Comparison of ENCODE assay signal across 8 cellular contexts in the genomic region with DNA sequence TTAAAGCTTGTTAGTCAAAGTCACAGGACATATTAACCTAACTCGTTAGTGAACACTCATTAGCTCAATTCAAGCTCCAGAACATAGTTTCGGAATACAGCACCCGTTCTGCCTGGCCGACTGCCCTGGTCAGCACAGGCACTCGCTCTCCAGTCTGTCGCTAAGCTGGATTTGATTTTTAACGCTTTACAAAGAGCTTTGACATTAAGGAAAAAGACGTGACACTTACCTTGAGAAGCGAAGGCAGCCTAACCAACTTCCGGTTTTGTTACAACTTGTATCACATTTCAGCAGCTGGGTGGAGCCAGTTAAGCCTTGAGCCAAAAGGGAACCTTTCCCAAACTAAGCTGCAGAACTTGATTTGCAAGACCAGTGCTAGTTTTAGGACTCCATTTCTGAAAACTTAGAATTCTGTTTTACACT. TPM values are rescaled to one million over a fixed set of nuclear protein-coding genes. Genes with fewer than 3 reads are reported as not detected.
DNase-seq lines count a peak whose midpoint lies in the region; ATAC-seq, FAIRE-seq and TF ChIP-seq lines count a peak whose summit lies in the region.

A gene with protein sequence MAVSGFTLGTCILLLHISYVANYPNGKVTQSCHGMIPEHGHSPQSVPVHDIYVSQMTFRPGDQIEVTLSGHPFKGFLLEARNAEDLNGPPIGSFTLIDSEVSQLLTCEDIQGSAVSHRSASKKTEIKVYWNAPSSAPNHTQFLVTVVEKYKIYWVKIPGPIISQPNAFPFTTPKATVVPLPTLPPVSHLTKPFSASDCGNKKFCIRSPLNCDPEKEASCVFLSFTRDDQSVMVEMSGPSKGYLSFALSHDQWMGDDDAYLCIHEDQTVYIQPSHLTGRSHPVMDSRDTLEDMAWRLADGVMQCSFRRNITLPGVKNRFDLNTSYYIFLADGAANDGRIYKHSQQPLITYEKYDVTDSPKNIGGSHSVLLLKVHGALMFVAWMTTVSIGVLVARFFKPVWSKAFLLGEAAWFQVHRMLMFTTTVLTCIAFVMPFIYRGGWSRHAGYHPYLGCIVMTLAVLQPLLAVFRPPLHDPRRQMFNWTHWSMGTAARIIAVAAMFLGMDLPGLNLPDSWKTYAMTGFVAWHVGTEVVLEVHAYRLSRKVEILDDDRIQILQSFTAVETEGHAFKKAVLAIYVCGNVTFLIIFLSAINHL (minus strand): TSS at position 258 of the 423 bp plus-strand sequence. CDS start 17,867 bp downstream, outside the sequence.

- no peak for TF ChIP-seq CTCF in A549 (IDR thresholded peaks at IDR 0.05)
- peak; percentile 10 for TF ChIP-seq CTCF in GM12873 (IDR thresholded peaks at IDR 0.05; ENCODE audit: insufficient read depth, low read depth, low read length, missing control alignments)
- no peak for TF ChIP-seq CTCF in MCF 10A (IDR thresholded peaks at IDR 0.05; ENCODE audit: unreplicated experiment)
- no peak for TF ChIP-seq CTCF in smooth muscle cell (IDR thresholded peaks at IDR 0.05; ENCODE audit: borderline replicate concordance, insufficient read depth, poor library complexity, severe bottlenecking)

- peak; percentile 86 to 87 for ATAC-seq in A549
- ATAC-seq in HG02571 (IDR thresholded peaks at IDR 0.05; ENCODE audit: unreplicated experiment), result peak; percentile 93

- peaks cover 19% of the 10 kb centered on the region for H3K4me1 Mint-ChIP-seq in MCF 10A (ENCODE audit: insufficient read depth, unreplicated experiment)

- H3K9me3 ChIP-seq in A549 (no peaks in the 10 kb centered on the region), MG63 (no peaks in the 10 kb centered on the region), smooth muscle cell (replicated peaks; ENCODE audit: low read depth) (no peaks in the 10 kb centered on the region)

- peak within 1 kb of the TSS; percentile 77 for H3K4me2 ChIP-seq in A549
- peak within 1 kb of the TSS; percentile 87 for H3K4me2 ChIP-seq in smooth muscle cell

- H3K27ac ChIP-seq in A549 (peak within 1 kb of the TSS; percentile 60 to 86), smooth muscle cell (ENCODE audit: low read depth) (peak within 1 kb of the TSS; percentile 58)

- peak within 1 kb of the TSS; percentile 76 for H3K9ac ChIP-seq in smooth muscle cell (ENCODE audit: low read depth)

- H4K20me1 ChIP-seq in smooth muscle cell (ENCODE audit: low read depth), result no peaks in the 10 kb centered on the region

- H3K4me3 Mint-ChIP-seq in MCF 10A (ENCODE audit: unreplicated experiment), result peak within 1 kb of the TSS; percentile 97

- DNase-seq in A549 (ENCODE audit: low read depth in 1 of 2, low spot score in 1 of 2) (peak; percentile 51 to 68), MG63 (peak; percentile 40), SK-MEL-5 (ENCODE audit: low read depth, low spot score) (peak; percentile 77), MCF 10A (ENCODE audit: unreplicated experiment) (peak; percentile 87), iPS-NIHi11 (ENCODE audit: low spot score) (peak; percentile 78), smooth muscle cell (lab: John Stamatoyannopoulos, UW; ENCODE audit: unreplicated experiment) (no peak)

- H3K36me3 ChIP-seq in MG63, result no peaks in the 10 kb centered on the region
- no peaks in the 10 kb centered on the region for H3K36me3 ChIP-seq in smooth muscle cell (ENCODE audit: low read depth)

- 2% methylated on average over 10 of the region's 10 CpGs for WGBS in A549 (ENCODE audit: missing lambda C conversion rate)
- WGBS in smooth muscle cell (ENCODE audit: low lambda C conversion rate), result 1% methylated on average over 10 of the region's 10 CpGs

- no peak for TF ChIP-seq POLR2A in A549 (IDR thresholded peaks at IDR 0.05; ENCODE audit: low read length)

- H3K4me3 ChIP-seq in A549, result peak within 1 kb of the TSS; percentile 53
- H3K4me3 ChIP-seq in MG63, result peak within 1 kb of the TSS; percentile 53
- peak within 1 kb of the TSS; percentile 65 for H3K4me3 ChIP-seq in smooth muscle cell

- H3K4me1 ChIP-seq in A549, result 0 out of 3 replicates have a peak, but pooled peaks cover 4% of the 10 kb centered on the region
- H3K4me1 ChIP-seq in smooth muscle cell (ENCODE audit: low read depth), result peaks cover 5% of the 10 kb centered on the region

- H3F3A ChIP-seq in smooth muscle cell (ENCODE audit: low read depth), result no peaks in the 10 kb centered on the region

- TF ChIP-seq RAD21 in A549 (conservative IDR thresholded peaks at IDR 0.05 in 1 of 2, IDR thresholded peaks at IDR 0.05 in 1 of 2), result no peak

- no TSS peak for BruUV-seq in MCF 10A (replicated peaks; lab: Mats Ljungman, UMichigan)

- H3K27me3 ChIP-seq in MG63 (no peaks in the 10 kb centered on the region), smooth muscle cell (ENCODE audit: low read depth) (no peaks in the 10 kb centered on the region)

- in situ Hi-C loops in SK-MEL-5 (cut with HindIII; ENCODE audit: low pct_unique_long_range_greater_than_20kb, low sequenced_read_pairs), result no loop called here

- intact Hi-C loops in MCF 10A (cut with micrococcal nuclease), result no loop called here

- H3K9me3 Mint-ChIP-seq in MCF 10A (ENCODE audit: unreplicated experiment), result no peaks in the 10 kb centered on the region

- CTCF ChIA-PET in A549 (lab: Yijun Ruan, JAX) (interaction anchor here (0.6 to 1.3 kb wide), 2 partner anchors 308 to 693 kb away, joined by 3 read pairs; no protein-coding TSS in a partner anchor), MCF 10A (lab: Yijun Ruan, JAX) (interaction anchor here (0.5 to 2.0 kb wide), 10 partner anchors 9 to 1060 kb away, joined by 3 to 7 read pairs (median 3); a partner anchor contains a TSS)

- FAIRE-seq in A549 (lab: Jason Lieb, UNC), result no peak

- H3K27me3 Mint-ChIP-seq in MCF 10A (ENCODE audit: insufficient read depth, unreplicated experiment), result no peaks in the 10 kb centered on the region

- POLR2A ChIA-PET in A549 (lab: Yijun Ruan, JAX) (interaction anchor here (0.6 kb wide), 1 partner anchor 235 kb away, joined by 4 read pairs; no protein-coding TSS in a partner anchor), MCF 10A (lab: Yijun Ruan, JAX) (interaction anchor here (0.5 to 3.4 kb wide), 24 partner anchors 10 to 1128 kb away, joined by 3 to 44 read pairs (median 4); a partner anchor contains a TSS)

- TF ChIP-seq EP300 in A549 (IDR thresholded peaks at IDR 0.05), result no peak

- H3K36me3 Mint-ChIP-seq in MCF 10A (ENCODE audit: insufficient read depth, unreplicated experiment), result no peaks in the 10 kb centered on the region

- H3K27ac Mint-ChIP-seq in MCF 10A (ENCODE audit: low read depth, unreplicated experiment), result peak within 1 kb of the TSS; percentile 98

- H3K79me2 ChIP-seq in smooth muscle cell (ENCODE audit: low read depth), result peaks cover 9% of the 10 kb centered on the region

- peak within 1 kb of the TSS; percentile 68 for H2AFZ ChIP-seq in smooth muscle cell (ENCODE audit: low read depth)

TF ChIP-seq in A549, 52 proteins besides CTCF, POLR2A, EP300 and RAD21:
- TF ChIP-seq GATA3 (IDR thresholded peaks at IDR 0.05; ENCODE audit: borderline replicate concordance), result no peak
- TF ChIP-seq, protein P1, sequence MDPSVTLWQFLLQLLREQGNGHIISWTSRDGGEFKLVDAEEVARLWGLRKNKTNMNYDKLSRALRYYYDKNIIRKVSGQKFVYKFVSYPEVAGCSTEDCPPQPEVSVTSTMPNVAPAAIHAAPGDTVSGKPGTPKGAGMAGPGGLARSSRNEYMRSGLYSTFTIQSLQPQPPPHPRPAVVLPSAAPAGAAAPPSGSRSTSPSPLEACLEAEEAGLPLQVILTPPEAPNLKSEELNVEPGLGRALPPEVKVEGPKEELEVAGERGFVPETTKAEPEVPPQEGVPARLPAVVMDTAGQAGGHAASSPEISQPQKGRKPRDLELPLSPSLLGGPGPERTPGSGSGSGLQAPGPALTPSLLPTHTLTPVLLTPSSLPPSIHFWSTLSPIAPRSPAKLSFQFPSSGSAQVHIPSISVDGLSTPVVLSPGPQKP (IDR thresholded peaks at IDR 0.05; ENCODE audit: low read depth, low read length), result no peak
- TF ChIP-seq RARB (CRISPR knock-in tag; IDR thresholded peaks at IDR 0.05), result no peak
- no peak for TF ChIP-seq CBX8 (IDR thresholded peaks at IDR 0.05)
- TF ChIP-seq CBX2 (IDR thresholded peaks at IDR 0.05; ENCODE audit: borderline replicate concordance, low read depth), result no peak
- no peak for TF ChIP-seq FOXS1 (CRISPR knock-in tag; IDR thresholded peaks at IDR 0.05)

RNA-seq across cellular contexts. Expression of the gene that starts here (rescaled TPM):
- polyA plus RNA-seq in A549 (2011; rRNA removed), result 4.9 and 6.0 TPM in 2 replicates
- 0.56 and 0.65 TPM in 2 replicates for polyA plus RNA-seq in A549 (2012; cell fraction: cytosol; rRNA removed)
- 0.48 and 0.58 TPM in 2 replicates for polyA plus RNA-seq in A549 (2012; cell fraction: nucleus; rRNA removed)
- 2.0 to 2.4 TPM (median 2.2 TPM) in 3 replicates for polyA plus RNA-seq in A549 (2017; fragmentation: RNase III; extraction: RNeasy Plus Mini Kit Qiagen cat#74134 plus additional on column Dnase treatment)
- 8.2 and 9.1 TPM in 2 replicates for polyA minus RNA-seq in A549 (2011; rRNA and poly(A)+ RNA removed)
- total RNA-seq in MG63 (2014; rRNA removed; shearing (Covaris generic); ENCODE audit: low replicate concordance), result 4.1 and 7.8 TPM in 2 replicates
- total RNA-seq in SK-MEL-5 (2014; rRNA removed; shearing (Covaris generic)), result 7.6 and 8.9 TPM in 2 replicates
- polyA plus RNA-seq in SK-MEL-5 (2015; cell fraction: cytosol; rRNA removed), result 3.0 and 4.6 TPM in 2 replicates
- 5.3 and 7.3 TPM in 2 replicates for polyA plus RNA-seq in SK-MEL-5 (2015; cell fraction: nucleus; rRNA removed)
- total RNA-seq in MCF 10A (2022), result 7.2 and 7.4 TPM in 2 replicates
- 16.5 and 17.0 TPM in 2 replicates for total RNA-seq in smooth muscle cell
- 0.59 and 0.79 TPM in 2 replicates for polyA plus RNA-seq in smooth muscle cell
